In the genomic region with DNA sequence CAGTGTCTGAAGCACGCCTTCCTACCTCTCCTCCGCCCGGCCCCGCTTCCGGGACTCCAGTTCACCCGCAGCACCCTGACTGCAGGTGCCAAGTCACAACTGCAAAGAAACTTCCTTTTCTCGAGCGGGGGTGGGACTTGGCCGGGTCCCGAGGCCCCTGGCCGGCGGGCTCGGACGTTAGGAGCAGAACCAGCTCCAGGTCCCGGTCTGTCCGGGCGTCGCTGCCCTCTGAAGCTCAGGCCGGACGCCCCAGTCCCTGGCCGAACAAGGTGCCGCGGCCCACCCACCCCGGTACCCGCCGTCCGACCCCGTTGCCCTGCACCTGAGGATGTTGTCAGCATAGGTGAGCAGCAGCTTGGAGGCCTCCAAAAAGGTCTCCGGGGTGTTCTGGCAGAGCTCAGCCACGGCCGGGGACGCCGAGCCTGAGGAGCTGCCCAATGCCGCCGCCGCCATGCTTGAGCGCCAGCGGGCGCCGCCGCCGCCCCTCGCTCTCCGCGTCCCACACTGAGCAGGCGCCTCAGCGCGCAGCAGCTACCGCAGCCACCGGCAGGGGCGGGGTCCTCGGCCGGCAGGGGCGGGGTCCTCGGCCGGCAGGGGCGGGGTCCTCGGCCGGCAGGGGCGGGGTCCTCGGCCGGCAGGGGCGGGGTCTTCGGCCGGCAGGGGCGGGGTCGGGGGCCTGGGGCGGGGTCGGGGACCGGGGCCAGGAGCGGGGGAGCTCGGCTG, we compare ENCODE assay signal across 1 cellular context.
TF ChIP-seq lines count a peak whose summit lies in the region.

A gene with protein sequence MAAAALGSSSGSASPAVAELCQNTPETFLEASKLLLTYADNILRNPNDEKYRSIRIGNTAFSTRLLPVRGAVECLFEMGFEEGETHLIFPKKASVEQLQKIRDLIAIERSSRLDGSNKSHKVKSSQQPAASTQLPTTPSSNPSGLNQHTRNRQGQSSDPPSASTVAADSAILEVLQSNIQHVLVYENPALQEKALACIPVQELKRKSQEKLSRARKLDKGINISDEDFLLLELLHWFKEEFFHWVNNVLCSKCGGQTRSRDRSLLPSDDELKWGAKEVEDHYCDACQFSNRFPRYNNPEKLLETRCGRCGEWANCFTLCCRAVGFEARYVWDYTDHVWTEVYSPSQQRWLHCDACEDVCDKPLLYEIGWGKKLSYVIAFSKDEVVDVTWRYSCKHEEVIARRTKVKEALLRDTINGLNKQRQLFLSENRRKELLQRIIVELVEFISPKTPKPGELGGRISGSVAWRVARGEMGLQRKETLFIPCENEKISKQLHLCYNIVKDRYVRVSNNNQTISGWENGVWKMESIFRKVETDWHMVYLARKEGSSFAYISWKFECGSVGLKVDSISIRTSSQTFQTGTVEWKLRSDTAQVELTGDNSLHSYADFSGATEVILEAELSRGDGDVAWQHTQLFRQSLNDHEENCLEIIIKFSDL (minus strand): TSS at position 506 of the 723 bp plus-strand sequence. CDS start 53 bp downstream, at position 453.

TF ChIP-seq in HepG2, 621 proteins besides CTCF, POLR2A, EP300 and RAD21 (continued from another document and continues in another):
- TF ChIP-seq, protein P1, sequence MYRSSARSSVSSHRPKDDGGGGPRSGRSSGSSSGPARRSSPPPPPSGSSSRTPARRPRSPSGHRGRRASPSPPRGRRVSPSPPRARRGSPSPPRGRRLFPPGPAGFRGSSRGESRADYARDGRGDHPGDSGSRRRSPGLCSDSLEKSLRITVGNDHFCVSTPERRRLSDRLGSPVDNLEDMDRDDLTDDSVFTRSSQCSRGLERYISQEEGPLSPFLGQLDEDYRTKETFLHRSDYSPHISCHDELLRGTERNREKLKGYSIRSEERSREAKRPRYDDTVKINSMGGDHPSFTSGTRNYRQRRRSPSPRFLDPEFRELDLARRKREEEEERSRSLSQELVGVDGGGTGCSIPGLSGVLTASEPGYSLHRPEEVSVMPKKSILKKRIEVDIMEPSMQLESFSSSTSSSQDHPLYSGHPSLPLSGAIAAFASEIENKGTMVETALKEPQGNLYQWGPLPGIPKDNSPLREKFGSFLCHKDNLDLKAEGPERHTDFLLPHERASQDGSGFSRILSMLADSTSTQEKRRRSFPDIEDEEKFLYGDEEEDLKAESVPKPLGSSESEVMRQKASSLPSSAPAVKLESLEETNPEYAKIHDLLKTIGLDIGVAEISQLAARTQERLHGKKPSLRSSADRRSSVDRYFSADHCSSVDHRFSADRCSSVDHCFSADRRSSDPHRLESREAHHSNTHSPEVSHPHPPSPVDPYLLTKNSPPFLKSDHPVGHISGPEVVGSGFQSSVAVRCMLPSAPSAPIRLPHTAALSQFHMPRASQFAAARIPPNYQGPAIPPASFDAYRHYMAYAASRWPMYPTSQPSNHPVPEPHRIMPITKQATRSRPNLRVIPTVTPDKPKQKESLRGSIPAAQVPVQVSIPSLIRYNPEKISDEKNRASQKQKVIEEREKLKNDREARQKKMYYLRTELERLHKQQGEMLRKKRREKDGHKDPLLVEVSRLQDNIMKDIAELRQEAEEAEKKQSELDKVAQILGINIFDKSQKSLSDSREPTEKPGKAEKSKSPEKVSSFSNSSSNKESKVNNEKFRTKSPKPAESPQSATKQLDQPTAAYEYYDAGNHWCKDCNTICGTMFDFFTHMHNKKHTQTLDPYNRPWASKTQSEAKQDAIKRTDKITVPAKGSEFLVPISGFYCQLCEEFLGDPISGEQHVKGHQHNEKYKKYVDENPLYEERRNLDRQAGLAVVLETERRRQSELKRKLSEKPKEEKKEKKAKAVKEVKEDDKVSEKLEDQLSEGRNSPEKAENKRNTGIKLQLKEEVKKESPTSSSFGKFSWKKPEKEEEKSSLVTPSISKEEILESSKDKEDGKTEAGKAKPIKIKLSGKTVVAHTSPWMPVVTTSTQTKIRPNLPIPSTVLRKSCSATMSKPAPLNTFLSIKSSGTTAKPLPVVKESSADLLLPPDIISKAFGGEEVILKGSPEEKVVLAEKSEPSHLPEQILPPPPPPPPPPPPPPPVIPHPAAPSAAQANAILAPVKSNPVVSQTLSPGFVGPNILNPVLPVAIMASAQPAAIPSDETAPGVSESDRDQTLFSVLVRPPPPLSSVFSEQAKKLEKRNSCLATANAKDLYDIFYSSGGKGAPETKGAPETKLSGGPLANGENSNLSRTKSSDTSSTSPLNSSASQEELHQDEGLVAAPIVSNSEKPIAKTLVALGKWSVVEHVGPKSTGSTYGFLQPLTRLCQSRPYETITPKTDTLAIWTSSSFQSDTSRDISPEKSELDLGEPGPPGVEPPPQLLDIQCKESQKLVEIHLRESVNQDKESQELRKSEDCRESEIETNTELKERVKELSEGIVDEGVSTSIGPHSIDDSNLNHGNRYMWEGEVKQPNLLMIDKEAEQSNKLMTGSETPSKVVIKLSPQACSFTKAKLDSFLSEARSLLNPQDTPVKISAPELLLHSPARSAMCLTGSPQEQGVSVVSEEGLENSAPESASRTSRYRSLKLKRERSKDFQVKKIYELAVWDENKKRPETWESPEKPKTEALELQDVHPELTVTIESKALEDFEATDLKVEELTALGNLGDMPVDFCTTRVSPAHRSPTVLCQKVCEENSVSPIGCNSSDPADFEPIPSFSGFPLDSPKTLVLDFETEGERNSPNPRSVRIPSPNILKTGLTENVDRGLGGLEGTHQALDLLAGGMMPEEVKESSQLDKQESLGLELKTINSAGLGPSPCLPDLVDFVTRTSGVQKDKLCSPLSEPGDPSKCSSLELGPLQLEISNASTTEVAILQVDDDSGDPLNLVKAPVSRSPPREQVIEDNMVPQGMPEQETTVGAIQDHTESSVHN (CRISPR knock-in tag; IDR thresholded peaks at IDR 0.05): no peak
- no peak for TF ChIP-seq ZNF205 (CRISPR knock-in tag; IDR thresholded peaks at IDR 0.05)
- TF ChIP-seq XBP1 (CRISPR knock-in tag; IDR thresholded peaks at IDR 0.05): no peak
- 0 out of 2 replicates have a peak, but pooled peaks have one; percentile 33 for TF ChIP-seq AHR (CRISPR knock-in tag; IDR thresholded peaks at IDR 0.05)
- peak; percentile 64 for TF ChIP-seq ASH2L (IDR thresholded peaks at IDR 0.05; ENCODE audit: insufficient read length, low read depth, low read length)
- no peak for TF ChIP-seq KLF11 (CRISPR knock-in tag; IDR thresholded peaks at IDR 0.05)
- TF ChIP-seq HOXA5 (CRISPR knock-in tag; IDR thresholded peaks at IDR 0.05): peak; percentile 54
- TF ChIP-seq KDM3A (CRISPR knock-in tag; IDR thresholded peaks at IDR 0.05; ENCODE audit: low read depth): 0 out of 2 replicates have a peak, but pooled peaks have one; percentile 43
- no peak for TF ChIP-seq MAFK (conservative IDR thresholded peaks at IDR 0.05 in 1 of 2, IDR thresholded peaks at IDR 0.05 in 1 of 2; ENCODE audit: low read length in 2 of 2)
- TF ChIP-seq POLR2AphosphoS2 (IDR thresholded peaks at IDR 0.05; ENCODE audit: low read depth, low read length): no peak
- no peak for TF ChIP-seq ZBTB1 (CRISPR knock-in tag; IDR thresholded peaks at IDR 0.05; ENCODE audit: borderline replicate concordance)
- TF ChIP-seq ZNF230 (CRISPR knock-in tag; IDR thresholded peaks at IDR 0.05): no peak
- TF ChIP-seq, protein P2, sequence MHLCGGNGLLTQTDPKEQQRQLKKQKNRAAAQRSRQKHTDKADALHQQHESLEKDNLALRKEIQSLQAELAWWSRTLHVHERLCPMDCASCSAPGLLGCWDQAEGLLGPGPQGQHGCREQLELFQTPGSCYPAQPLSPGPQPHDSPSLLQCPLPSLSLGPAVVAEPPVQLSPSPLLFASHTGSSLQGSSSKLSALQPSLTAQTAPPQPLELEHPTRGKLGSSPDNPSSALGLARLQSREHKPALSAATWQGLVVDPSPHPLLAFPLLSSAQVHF (CRISPR knock-in tag; IDR thresholded peaks at IDR 0.05): no peak
- TF ChIP-seq SMAD1 (CRISPR knock-in tag; IDR thresholded peaks at IDR 0.05; ENCODE audit: borderline replicate concordance, low read depth): no peak; the same call in 1 of the 2 replicates
- 0 out of 2 replicates have a peak, but pooled peaks have one; percentile 18 for TF ChIP-seq GATA4 (IDR thresholded peaks at IDR 0.05; ENCODE audit: borderline replicate concordance, low read depth)
- peak; percentile 77; the same call in 1 of the 2 replicates for TF ChIP-seq ZNF878 (CRISPR knock-in tag; IDR thresholded peaks at IDR 0.05)
- TF ChIP-seq, protein P3, sequence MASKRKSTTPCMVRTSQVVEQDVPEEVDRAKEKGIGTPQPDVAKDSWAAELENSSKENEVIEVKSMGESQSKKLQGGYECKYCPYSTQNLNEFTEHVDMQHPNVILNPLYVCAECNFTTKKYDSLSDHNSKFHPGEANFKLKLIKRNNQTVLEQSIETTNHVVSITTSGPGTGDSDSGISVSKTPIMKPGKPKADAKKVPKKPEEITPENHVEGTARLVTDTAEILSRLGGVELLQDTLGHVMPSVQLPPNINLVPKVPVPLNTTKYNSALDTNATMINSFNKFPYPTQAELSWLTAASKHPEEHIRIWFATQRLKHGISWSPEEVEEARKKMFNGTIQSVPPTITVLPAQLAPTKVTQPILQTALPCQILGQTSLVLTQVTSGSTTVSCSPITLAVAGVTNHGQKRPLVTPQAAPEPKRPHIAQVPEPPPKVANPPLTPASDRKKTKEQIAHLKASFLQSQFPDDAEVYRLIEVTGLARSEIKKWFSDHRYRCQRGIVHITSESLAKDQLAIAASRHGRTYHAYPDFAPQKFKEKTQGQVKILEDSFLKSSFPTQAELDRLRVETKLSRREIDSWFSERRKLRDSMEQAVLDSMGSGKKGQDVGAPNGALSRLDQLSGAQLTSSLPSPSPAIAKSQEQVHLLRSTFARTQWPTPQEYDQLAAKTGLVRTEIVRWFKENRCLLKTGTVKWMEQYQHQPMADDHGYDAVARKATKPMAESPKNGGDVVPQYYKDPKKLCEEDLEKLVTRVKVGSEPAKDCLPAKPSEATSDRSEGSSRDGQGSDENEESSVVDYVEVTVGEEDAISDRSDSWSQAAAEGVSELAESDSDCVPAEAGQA (IDR thresholded peaks at IDR 0.05; ENCODE audit: low read depth): 0 out of 2 replicates have a peak, but pooled peaks have one; percentile 13
- TF ChIP-seq, protein P3 (CRISPR knock-in tag; IDR thresholded peaks at IDR 0.05; ENCODE audit: borderline replicate concordance): no peak
- TF ChIP-seq ZNF605 (CRISPR knock-in tag; IDR thresholded peaks at IDR 0.05): no peak; the same call in 1 of the 2 replicates
- TF ChIP-seq HIVEP1 (CRISPR knock-in tag; IDR thresholded peaks at IDR 0.05): no peak
- TF ChIP-seq, protein P4, sequence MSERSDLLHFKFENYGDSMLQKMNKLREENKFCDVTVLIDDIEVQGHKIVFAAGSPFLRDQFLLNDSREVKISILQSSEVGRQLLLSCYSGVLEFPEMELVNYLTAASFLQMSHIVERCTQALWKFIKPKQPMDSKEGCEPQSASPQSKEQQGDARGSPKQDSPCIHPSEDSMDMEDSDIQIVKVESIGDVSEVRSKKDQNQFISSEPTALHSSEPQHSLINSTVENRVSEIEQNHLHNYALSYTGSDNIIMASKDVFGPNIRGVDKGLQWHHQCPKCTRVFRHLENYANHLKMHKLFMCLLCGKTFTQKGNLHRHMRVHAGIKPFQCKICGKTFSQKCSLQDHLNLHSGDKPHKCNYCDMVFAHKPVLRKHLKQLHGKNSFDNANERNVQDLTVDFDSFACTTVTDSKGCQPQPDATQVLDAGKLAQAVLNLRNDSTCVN (CRISPR knock-in tag; IDR thresholded peaks at IDR 0.05; ENCODE audit: borderline replicate concordance): no peak
- no peak for TF ChIP-seq MTF2 (CRISPR knock-in tag; IDR thresholded peaks at IDR 0.05; ENCODE audit: borderline replicate concordance)
- TF ChIP-seq ZNF577 (CRISPR knock-in tag; IDR thresholded peaks at IDR 0.05; ENCODE audit: borderline replicate concordance, low read depth): no peak
- TF ChIP-seq ZNF776 (CRISPR knock-in tag; IDR thresholded peaks at IDR 0.05): peak; percentile 56; the same call in 1 of the 2 replicates
- no peak for TF ChIP-seq SP1 (IDR thresholded peaks at IDR 0.05)
- TF ChIP-seq SP1 (CRISPR knock-in tag; IDR thresholded peaks at IDR 0.05): no peak; the same call in 1 of the 2 replicates
- no peak; the same call in 1 of the 2 replicates for TF ChIP-seq NAIF1 (CRISPR knock-in tag; IDR thresholded peaks at IDR 0.05; ENCODE audit: borderline replicate concordance)
- no peak for TF ChIP-seq PAF1 (CRISPR knock-in tag; IDR thresholded peaks at IDR 0.05)
- TF ChIP-seq POLR2G (IDR thresholded peaks at IDR 0.05; ENCODE audit: low read depth, low read length): peak; percentile 93
- TF ChIP-seq NCOR1 (IDR thresholded peaks at IDR 0.05; ENCODE audit: borderline replicate concordance, low read length): no peak
- TF ChIP-seq ZBTB7B (CRISPR knock-in tag; IDR thresholded peaks at IDR 0.05): peak; percentile 67; the same call in 1 of the 2 replicates
- TF ChIP-seq ZNF749 (CRISPR knock-in tag; IDR thresholded peaks at IDR 0.05; ENCODE audit: borderline replicate concordance): no peak
- TF ChIP-seq JUNB (CRISPR knock-in tag; IDR thresholded peaks at IDR 0.05; ENCODE audit: borderline replicate concordance): 0 out of 2 replicates have a peak, but pooled peaks have one; percentile 22
- no peak; the same call in 1 of the 2 replicates for TF ChIP-seq HBP1 (CRISPR knock-in tag; IDR thresholded peaks at IDR 0.05; ENCODE audit: low read depth)
